In genomic region chr6:30730611-30731435, GRCh38 we compare ENCODE assay signal across 1 cellular context.
TF ChIP-seq lines count a peak whose summit lies in the region.

No MANE protein-coding gene starts in this region.

TF ChIP-seq in HepG2, 621 proteins besides CTCF, POLR2A, EP300 and RAD21 (continued from another document and continues in another):
- TF ChIP-seq CBFB (CRISPR knock-in tag; IDR thresholded peaks at IDR 0.05) (0 out of 2 replicates have a peak, but pooled peaks have one; percentile 54), ZNF572 (CRISPR knock-in tag; IDR thresholded peaks at IDR 0.05) (no peak), BHLHE40 (IDR thresholded peaks at IDR 0.05; ENCODE audit: low read length) (0 out of 2 replicates have a peak, but pooled peaks have one; percentile 11), ZNF788 (CRISPR knock-in tag; IDR thresholded peaks at IDR 0.05; ENCODE audit: borderline replicate concordance) (peak; percentile 35; the same call in 1 of the 2 replicates), MYPOP (CRISPR knock-in tag; IDR thresholded peaks at IDR 0.05) (0 out of 2 replicates have a peak, but pooled peaks have one; percentile 25), ERF (CRISPR knock-in tag; IDR thresholded peaks at IDR 0.05) (peak; percentile 38; the same call in 1 of the 2 replicates), U2AF2 (IDR thresholded peaks at IDR 0.05; ENCODE audit: low read depth, low read length) (no peak), ZNF547 (CRISPR knock-in tag; IDR thresholded peaks at IDR 0.05) (peak; percentile 37; the same call in 1 of the 2 replicates), POLR2AphosphoS5 (IDR thresholded peaks at IDR 0.05; ENCODE audit: low read depth, low read length) (no peak), IRF9 (CRISPR knock-in tag; IDR thresholded peaks at IDR 0.05; ENCODE audit: borderline replicate concordance) (no peak), HMG20B (CRISPR knock-in tag; conservative IDR thresholded peaks at IDR 0.05) (no peak), ZNF180 (CRISPR knock-in tag; IDR thresholded peaks at IDR 0.05; ENCODE audit: borderline replicate concordance, low read depth) (no peak), ZNF792 (CRISPR knock-in tag; IDR thresholded peaks at IDR 0.05) (0 out of 2 replicates have a peak, but pooled peaks have one; percentile 36), NONO (IDR thresholded peaks at IDR 0.05) (no peak), NONO (CRISPR knock-in tag; conservative IDR thresholded peaks at IDR 0.05) (peak; percentile 56; the same call in 1 of the 2 replicates), ZNF501 (CRISPR knock-in tag; IDR thresholded peaks at IDR 0.05) (no peak), RARG (CRISPR knock-in tag; IDR thresholded peaks at IDR 0.05; ENCODE audit: low read depth) (no peak), MTA1 (CRISPR knock-in tag; IDR thresholded peaks at IDR 0.05; ENCODE audit: borderline replicate concordance) (peak; percentile 50; the same call in 1 of the 2 replicates), CBX5 (CRISPR knock-in tag; IDR thresholded peaks at IDR 0.05; ENCODE audit: borderline replicate concordance) (peak; percentile 31; the same call in 1 of the 2 replicates), RXRA (CRISPR knock-in tag; IDR thresholded peaks at IDR 0.05) (peak; percentile 51; the same call in 1 of the 2 replicates), ELF1 (CRISPR knock-in tag; IDR thresholded peaks at IDR 0.05) (0 out of 2 replicates have a peak, but pooled peaks have one; percentile 10), ZNF329 (CRISPR knock-in tag; IDR thresholded peaks at IDR 0.05; ENCODE audit: low read depth) (0 out of 2 replicates have a peak, but pooled peaks have one; percentile 51), U2AF1 (optimal IDR thresholded peaks at IDR 0.05; ENCODE audit: low read depth, low read length) (no peak), HMGXB4 (CRISPR knock-in tag; IDR thresholded peaks at IDR 0.05; ENCODE audit: borderline replicate concordance in 1 of 2, low read depth in 1 of 2) (peak; percentile 74 to 79; a peak in 2 of 4 replicates), HDAC2 (CRISPR knock-in tag; IDR thresholded peaks at IDR 0.05) (peak; percentile 36; the same call in 1 of the 2 replicates), AGO1 (IDR thresholded peaks at IDR 0.05; ENCODE audit: low read depth, low read length, poor library complexity, severe bottlenecking) (peak; percentile 60), THAP7 (CRISPR knock-in tag; IDR thresholded peaks at IDR 0.05) (0 out of 2 replicates have a peak, but pooled peaks have one; percentile 39), ZNF878 (CRISPR knock-in tag; IDR thresholded peaks at IDR 0.05) (no peak), HNRNPL (IDR thresholded peaks at IDR 0.05; ENCODE audit: low read depth, low read length) (0 out of 2 replicates have a peak, but pooled peaks have one; percentile 53), PAXIP1 (CRISPR knock-in tag; conservative IDR thresholded peaks at IDR 0.05) (no peak), TIGD3 (CRISPR knock-in tag; IDR thresholded peaks at IDR 0.05; ENCODE audit: borderline replicate concordance) (0 out of 2 replicates have a peak, but pooled peaks have one; percentile 40), MTA3 (CRISPR knock-in tag; IDR thresholded peaks at IDR 0.05) (no peak), ZBTB38 (CRISPR knock-in tag; IDR thresholded peaks at IDR 0.05) (peak; percentile 100), MED1 (CRISPR knock-in tag; IDR thresholded peaks at IDR 0.05) (peak; percentile 49), ZGPAT (CRISPR knock-in tag; IDR thresholded peaks at IDR 0.05) (0 out of 2 replicates have a peak, but pooled peaks have one; percentile 27), AGO2 (optimal IDR thresholded peaks at IDR 0.05; ENCODE audit: low read depth, low read length) (peak; percentile 87), ZNF562 (CRISPR knock-in tag; IDR thresholded peaks at IDR 0.05; ENCODE audit: borderline replicate concordance) (no peak), ZBTB49 (CRISPR knock-in tag; IDR thresholded peaks at IDR 0.05; ENCODE audit: borderline replicate concordance) (no peak), FOXK2 (IDR thresholded peaks at IDR 0.05) (no peak), BORCS8-MEF2B (CRISPR knock-in tag; IDR thresholded peaks at IDR 0.05) (peak; percentile 70; the same call in 1 of the 2 replicates), KAT2B (IDR thresholded peaks at IDR 0.05; ENCODE audit: borderline replicate concordance, low read depth, low read length) (no peak), PATZ1 (CRISPR knock-in tag; IDR thresholded peaks at IDR 0.05) (no peak), ZNF281 (CRISPR knock-in tag; IDR thresholded peaks at IDR 0.05; ENCODE audit: borderline replicate concordance) (peak; percentile 27; the same call in 1 of the 2 replicates), SALL1 (CRISPR knock-in tag; IDR thresholded peaks at IDR 0.05) (peak; percentile 73)
